In genomic region chr7:124155400-124156022, GRCh38 we compare ENCODE assay signal across 9 cellular contexts.
DNase-seq lines count a peak whose midpoint lies in the region; ATAC-seq and TF ChIP-seq lines count a peak whose summit lies in the region.
"Had no signal": no experiment of that assay in that cellular context is flagged by ENCODE, and none has a peak within 500 bp of the region (broad histone marks: within the 10 kb centered on the region; RNA-seq: fewer than 3 reads in every experiment).

No MANE protein-coding gene starts in this region.

- H3K27ac Mint-ChIP-seq in activated naive CD8-positive, alpha-beta T cell treated with anti-CD3 and anti-CD28 coated beads for 36 hours: no peak overlapping the region
- H3K27ac Mint-ChIP-seq in activated CD8-positive, alpha-beta memory T cell treated with anti-CD3 and anti-CD28 coated beads, Interleukin-2, amount 10 ng/mL, durations not matched to agents 7 days and 5 days: no peak overlapping the region
- H3K27ac Mint-ChIP-seq: memory B cell had no signal

- peak; percentile 60 for ATAC-seq in HG02852 (IDR thresholded peaks at IDR 0.05; ENCODE audit: unreplicated experiment)
- ATAC-seq in psoas muscle: no peak
- no peak for ATAC-seq in GM18907 (IDR thresholded peaks at IDR 0.05; ENCODE audit: unreplicated experiment)
- ATAC-seq in activated CD8-positive, alpha-beta memory T cell treated with anti-CD3 and anti-CD28 coated beads, Interleukin-2, amount 10 ng/mL, durations not matched to agents 7 days and 5 days: no peak

- H3K27me3 ChIP-seq in psoas muscle (ENCODE audit: insufficient read depth in 3 of 3, low read length in 2 of 3): no peaks in the 10 kb centered on the region

- H3K36me3 Mint-ChIP-seq in activated naive CD8-positive, alpha-beta T cell treated with anti-CD3 and anti-CD28 coated beads for 36 hours: no peaks in the 10 kb centered on the region
- H3K36me3 Mint-ChIP-seq in activated CD8-positive, alpha-beta memory T cell treated with anti-CD3 and anti-CD28 coated beads, Interleukin-2, amount 10 ng/mL, durations not matched to agents 7 days and 5 days: no peaks in the 10 kb centered on the region
- H3K36me3 Mint-ChIP-seq: memory B cell had no signal

- no peaks in the 10 kb centered on the region for H3K36me3 ChIP-seq in psoas muscle (ENCODE audit: insufficient read depth in 1 of 2, low read depth in 1 of 2)

- H3K9me3 Mint-ChIP-seq in activated naive CD8-positive, alpha-beta T cell treated with anti-CD3 and anti-CD28 coated beads for 36 hours: no peaks in the 10 kb centered on the region
- H3K9me3 Mint-ChIP-seq in activated CD8-positive, alpha-beta memory T cell treated with anti-CD3 and anti-CD28 coated beads, Interleukin-2, amount 10 ng/mL, durations not matched to agents 7 days and 5 days (ENCODE audit: low read depth): no peaks in the 10 kb centered on the region
- H3K9me3 Mint-ChIP-seq: memory B cell had no signal

- DNase-seq in GM12864 (ENCODE audit: low read depth) (no peak), NCI-H460 (ENCODE audit: extremely low read depth, low read depth) (peak; percentile 31), dedifferentiated amniotic fluid mesenchymal stem cell (ENCODE audit: extremely low spot score) (peak; percentile 29), psoas muscle (no peak)
- no peak for DNase-seq in activated naive CD8-positive, alpha-beta T cell treated with anti-CD3 and anti-CD28 coated beads for 36 hours
- DNase-seq in activated CD8-positive, alpha-beta memory T cell treated with anti-CD3 and anti-CD28 coated beads, Interleukin-2, amount 10 ng/mL, durations not matched to agents 7 days and 5 days: no peak

- CTCF ChIA-PET in activated CD8-positive, alpha-beta memory T cell treated with anti-CD3 and anti-CD28 coated beads, Interleukin-2, amount 10 ng/mL, durations not matched to agents 7 days and 5 days (lab: Charles Lee): no interaction called here

- 40 to 46% (median 45%) methylated on average over 3 of the region's 3 CpGs for WGBS in psoas muscle, 3 donors

- no peaks in the 10 kb centered on the region for H3K4me1 Mint-ChIP-seq in activated naive CD8-positive, alpha-beta T cell treated with anti-CD3 and anti-CD28 coated beads for 36 hours
- H3K4me1 Mint-ChIP-seq in activated CD8-positive, alpha-beta memory T cell treated with anti-CD3 and anti-CD28 coated beads, Interleukin-2, amount 10 ng/mL, durations not matched to agents 7 days and 5 days: no peaks in the 10 kb centered on the region
- H3K4me1 Mint-ChIP-seq: memory B cell had no signal

- H3K4me3 ChIP-seq in GM12864 (ENCODE audit: low read depth, low read length) (no peak overlapping the region), psoas muscle (no peak overlapping the region)

- no peak overlapping the region for H3K4me3 Mint-ChIP-seq in activated naive CD8-positive, alpha-beta T cell treated with anti-CD3 and anti-CD28 coated beads for 36 hours
- no peak overlapping the region for H3K4me3 Mint-ChIP-seq in activated CD8-positive, alpha-beta memory T cell treated with anti-CD3 and anti-CD28 coated beads, Interleukin-2, amount 10 ng/mL, durations not matched to agents 7 days and 5 days
- H3K4me3 Mint-ChIP-seq: memory B cell had no signal

- no peaks in the 10 kb centered on the region for H3K4me1 ChIP-seq in psoas muscle

- H3K9me3 ChIP-seq in psoas muscle: no peaks in the 10 kb centered on the region

- H3K27ac ChIP-seq in psoas muscle: no peak overlapping the region

- peak; percentile 32 for TF ChIP-seq CTCF in GM12864 (IDR thresholded peaks at IDR 0.05; ENCODE audit: low read depth, low read length, missing control alignments)
- peak; percentile 30 for TF ChIP-seq CTCF in psoas muscle (IDR thresholded peaks at IDR 0.05)

- H3K27me3 Mint-ChIP-seq in activated naive CD8-positive, alpha-beta T cell treated with anti-CD3 and anti-CD28 coated beads for 36 hours: no peaks in the 10 kb centered on the region
- no peaks in the 10 kb centered on the region for H3K27me3 Mint-ChIP-seq in activated CD8-positive, alpha-beta memory T cell treated with anti-CD3 and anti-CD28 coated beads, Interleukin-2, amount 10 ng/mL, durations not matched to agents 7 days and 5 days
- H3K27me3 Mint-ChIP-seq: memory B cell had no signal

- intact Hi-C loops in psoas muscle (cut with DNase I): loop anchor here in 1 of 2 donors (10.0 kb wide), 1 partner anchor 629 kb away; no protein-coding TSS in a partner anchor

Comparison
In these comparisons a context has a peak if more than half of its experiments do, and no peak if none do; other contexts are left out.
1. DNase-seq: peak in NCI-H460 (single experiment) and dedifferentiated amniotic fluid mesenchymal stem cell (single experiment); none in GM12864 (single experiment), psoas muscle (0 of 2), activated naive CD8-positive, alpha-beta T cell treated with anti-CD3 and anti-CD28 coated beads for 36 hours (single experiment) and activated CD8-positive, alpha-beta memory T cell treated with anti-CD3 and anti-CD28 coated beads, Interleukin-2, amount 10 ng/mL, durations not matched to agents 7 days and 5 days (single experiment).